ENCODE assay signal across 24 cellular contexts in genomic region chr6:106183430-106183829, GRCh38.
DNase-seq lines count a peak whose midpoint lies in the region; ATAC-seq and FAIRE-seq lines count a peak whose summit lies in the region.
"Had no signal": no experiment of that assay in that cellular context is flagged by ENCODE, and none has a peak within 500 bp of the region (broad histone marks: within the 10 kb centered on the region; RNA-seq: fewer than 3 reads in every experiment).

No MANE protein-coding gene starts in this region.

- no peaks in the 10 kb centered on the region for H3K27me3 Mint-ChIP-seq in activated CD8-positive, alpha-beta memory T cell treated with anti-CD3 and anti-CD28 coated beads, Interleukin-2, amount 10 ng/mL, durations not matched to agents 7 days and 5 days
- no peaks in the 10 kb centered on the region for H3K27me3 Mint-ChIP-seq in activated CD4-positive, alpha-beta memory T cell treated with anti-CD3 and anti-CD28 coated beads, Interleukin-2, amount 10 ng/mL, durations not matched to agents 7 days and 5 days
- H3K27me3 Mint-ChIP-seq in stimulated activated memory B cell treated with anti-CD40 and anti-IgM and Interleukin-4, amounts not matched to agents 10 μg/mL and 1 μg/mL and 100 μg/mL, for 72 hours: no peaks in the 10 kb centered on the region

- DNase-seq in activated CD8-positive, alpha-beta memory T cell treated with anti-CD3 and anti-CD28 coated beads, Interleukin-2, amount 10 ng/mL, durations not matched to agents 7 days and 5 days: no peak
- DNase-seq in activated CD8-positive, alpha-beta memory T cell treated with anti-CD3 and anti-CD28 coated beads for 24 hours: no peak
- no peak for DNase-seq in GM19239 (ENCODE audit: insufficient read length, low spot score)
- DNase-seq in activated CD4-positive, alpha-beta memory T cell treated with anti-CD3 and anti-CD28 coated beads, Interleukin-2, amount 10 ng/mL, durations not matched to agents 7 days and 5 days: no peak
- DNase-seq in stimulated activated CD4-positive, alpha-beta T cell treated with anti-CD3 and anti-CD28 coated beads, Interleukin-4, amount 100 ng/mL, for 1 hour: no peak
- DNase-seq: COR-L47, DMS53, H9, Kasumi-1, MV-4-11, NCI-H1105, NCI-H146, NCI-H1930, NCI-H2107, NCI-H446 treated with DMSO at 0.1 percent for 48 hours, NCI-H526, NCI-H82, SHP77 had no signal

- H3K4me3 Mint-ChIP-seq in activated CD8-positive, alpha-beta memory T cell treated with anti-CD3 and anti-CD28 coated beads, Interleukin-2, amount 10 ng/mL, durations not matched to agents 7 days and 5 days: no peak overlapping the region
- H3K4me3 Mint-ChIP-seq in activated CD4-positive, alpha-beta memory T cell treated with anti-CD3 and anti-CD28 coated beads, Interleukin-2, amount 10 ng/mL, durations not matched to agents 7 days and 5 days: no peak overlapping the region
- no peak overlapping the region for H3K4me3 Mint-ChIP-seq in stimulated activated memory B cell treated with anti-CD40 and anti-IgM and Interleukin-4, amounts not matched to agents 10 μg/mL and 1 μg/mL and 100 μg/mL, for 72 hours
- H3K4me3 Mint-ChIP-seq: GM23338, H9 had no signal

- H3K4me1 Mint-ChIP-seq in activated CD8-positive, alpha-beta memory T cell treated with anti-CD3 and anti-CD28 coated beads, Interleukin-2, amount 10 ng/mL, durations not matched to agents 7 days and 5 days: peaks cover 63% of the 10 kb centered on the region
- peaks cover 68% of the 10 kb centered on the region for H3K4me1 Mint-ChIP-seq in activated CD4-positive, alpha-beta memory T cell treated with anti-CD3 and anti-CD28 coated beads, Interleukin-2, amount 10 ng/mL, durations not matched to agents 7 days and 5 days
- peaks cover 20% of the 10 kb centered on the region for H3K4me1 Mint-ChIP-seq in stimulated activated memory B cell treated with anti-CD40 and anti-IgM and Interleukin-4, amounts not matched to agents 10 μg/mL and 1 μg/mL and 100 μg/mL, for 72 hours

- ATAC-seq in activated CD8-positive, alpha-beta memory T cell treated with anti-CD3 and anti-CD28 coated beads, Interleukin-2, amount 10 ng/mL, durations not matched to agents 7 days and 5 days: no peak
- ATAC-seq in stimulated activated memory B cell treated with anti-CD40 and anti-IgM and Interleukin-4, amounts not matched to agents 10 μg/mL and 1 μg/mL and 100 μg/mL, for 72 hours: no peak
- no peak for ATAC-seq in HG03045 (IDR thresholded peaks at IDR 0.05; ENCODE audit: unreplicated experiment)
- ATAC-seq: GM23338, K562, Panc1 had no signal

- FAIRE-seq in GM19239 (lab: Jason Lieb, UNC): peak; percentile 23
- FAIRE-seq: HTR-8/SVneo, K562 had no signal

- H3K36me3 Mint-ChIP-seq in activated CD8-positive, alpha-beta memory T cell treated with anti-CD3 and anti-CD28 coated beads, Interleukin-2, amount 10 ng/mL, durations not matched to agents 7 days and 5 days: peaks cover 34% of the 10 kb centered on the region
- peaks cover 25% of the 10 kb centered on the region for H3K36me3 Mint-ChIP-seq in activated CD4-positive, alpha-beta memory T cell treated with anti-CD3 and anti-CD28 coated beads, Interleukin-2, amount 10 ng/mL, durations not matched to agents 7 days and 5 days (ENCODE audit: low read depth)
- peaks cover 9% of the 10 kb centered on the region for H3K36me3 Mint-ChIP-seq in stimulated activated memory B cell treated with anti-CD40 and anti-IgM and Interleukin-4, amounts not matched to agents 10 μg/mL and 1 μg/mL and 100 μg/mL, for 72 hours

- peak overlapping the region; percentile 60 for H3K27ac Mint-ChIP-seq in activated CD8-positive, alpha-beta memory T cell treated with anti-CD3 and anti-CD28 coated beads, Interleukin-2, amount 10 ng/mL, durations not matched to agents 7 days and 5 days
- H3K27ac Mint-ChIP-seq in activated CD4-positive, alpha-beta memory T cell treated with anti-CD3 and anti-CD28 coated beads, Interleukin-2, amount 10 ng/mL, durations not matched to agents 7 days and 5 days: peak overlapping the region; percentile 3
- H3K27ac Mint-ChIP-seq in stimulated activated memory B cell treated with anti-CD40 and anti-IgM and Interleukin-4, amounts not matched to agents 10 μg/mL and 1 μg/mL and 100 μg/mL, for 72 hours: peak overlapping the region; percentile 81
- H3K27ac Mint-ChIP-seq: GM23338, H9 had no signal

- CTCF ChIA-PET in activated CD8-positive, alpha-beta memory T cell treated with anti-CD3 and anti-CD28 coated beads, Interleukin-2, amount 10 ng/mL, durations not matched to agents 7 days and 5 days (lab: Charles Lee): interaction anchor here (1.8 to 5.2 kb wide), 5 partner anchors 11 to 42 kb away, joined by 4 to 27 read pairs (median 10); no protein-coding TSS in a partner anchor
- CTCF ChIA-PET in activated CD4-positive, alpha-beta memory T cell treated with anti-CD3 and anti-CD28 coated beads, Interleukin-2, amount 10 ng/mL, durations not matched to agents 7 days and 5 days (lab: Charles Lee): interaction anchor here (0.8 to 2.7 kb wide), 3 partner anchors 16 to 39 kb away, joined by 3 to 11 read pairs (median 11); no protein-coding TSS in a partner anchor

- no peaks in the 10 kb centered on the region for H3K9me3 Mint-ChIP-seq in activated CD8-positive, alpha-beta memory T cell treated with anti-CD3 and anti-CD28 coated beads, Interleukin-2, amount 10 ng/mL, durations not matched to agents 7 days and 5 days (ENCODE audit: low read depth)
- H3K9me3 Mint-ChIP-seq in activated CD4-positive, alpha-beta memory T cell treated with anti-CD3 and anti-CD28 coated beads, Interleukin-2, amount 10 ng/mL, durations not matched to agents 7 days and 5 days: peaks cover 3% of the 10 kb centered on the region
- no peaks in the 10 kb centered on the region for H3K9me3 Mint-ChIP-seq in stimulated activated memory B cell treated with anti-CD40 and anti-IgM and Interleukin-4, amounts not matched to agents 10 μg/mL and 1 μg/mL and 100 μg/mL, for 72 hours
- H3K9me3 Mint-ChIP-seq: GM23338, H9 had no signal

- POLR2A ChIA-PET in activated CD4-positive, alpha-beta memory T cell treated with anti-CD3 and anti-CD28 coated beads, Interleukin-2, amount 10 ng/mL, durations not matched to agents 7 days and 5 days (lab: Charles Lee): interaction anchor here (1.0 to 10.4 kb wide), 10 partner anchors 10 to 283 kb away, joined by 3 to 121 read pairs (median 4); no protein-coding TSS in a partner anchor

Comparison
In these comparisons a context has a peak if more than half of its experiments do, and no peak if none do; other contexts are left out.
1. H3K27ac Mint-ChIP-seq: peak in every context shown above with its lines; median percentile 81 in stimulated activated memory B cell treated with anti-CD40 and anti-IgM and Interleukin-4, amounts not matched to agents 10 μg/mL and 1 μg/mL and 100 μg/mL, for 72 hours; 60 in activated CD8-positive, alpha-beta memory T cell treated with anti-CD3 and anti-CD28 coated beads, Interleukin-2, amount 10 ng/mL, durations not matched to agents 7 days and 5 days; 3 in activated CD4-positive, alpha-beta memory T cell treated with anti-CD3 and anti-CD28 coated beads, Interleukin-2, amount 10 ng/mL, durations not matched to agents 7 days and 5 days.